Comparison of ENCODE assay signal across 22 cellular contexts in genomic region chr2:86446060-86446459, GRCh38. TPM values are rescaled to one million over a fixed set of nuclear protein-coding genes. Genes with fewer than 3 reads are reported as not detected.
DNase-seq lines count a peak whose midpoint lies in the region; ATAC-seq and TF ChIP-seq lines count a peak whose summit lies in the region.
"Had no signal": no experiment of that assay in that cellular context is flagged by ENCODE, and none has a peak within 500 bp of the region (broad histone marks: within the 10 kb centered on the region; RNA-seq: fewer than 3 reads in every experiment).

No MANE protein-coding gene starts in this region.

- H2AFZ ChIP-seq in Loucy (ENCODE audit: low read length), result no peak overlapping the region

- intact Hi-C loops in activated CD8-positive, alpha-beta T cell treated with anti-CD3 and anti-CD28 coated beads for 36 hours (cut with micrococcal nuclease), result no loop called here
- intact Hi-C loops in naive thymus-derived CD4-positive, alpha-beta T cell (cut with micrococcal nuclease), result loop anchor here in 1 of 2 donors (10.0 kb wide), 2 partner anchors 221 to 831 kb away; partner anchors contain the start of genes C2orf68 and USP39

- peaks cover 47% of the 10 kb centered on the region for H3K4me1 ChIP-seq in Loucy (ENCODE audit: insufficient read depth, low read length, poor library complexity, severe bottlenecking)
- peaks cover 56 to 59% of the 10 kb centered on the region in 2 donors for H3K4me1 ChIP-seq in naive thymus-derived CD4-positive, alpha-beta T cell (ENCODE audit: control insufficient read depth in 2 of 2, insufficient read depth in 2 of 2, low read length in 2 of 2)

- H3F3A ChIP-seq in Loucy (ENCODE audit: low read depth), result no peaks in the 10 kb centered on the region

- H3K9me2 ChIP-seq in Loucy (replicated peaks; ENCODE audit: low read depth, low read length), result no peaks in the 10 kb centered on the region

- H4K20me1 ChIP-seq in Loucy (ENCODE audit: insufficient read depth, low read length, poor library complexity, severe bottlenecking), result peaks cover 82% of the 10 kb centered on the region

- peak overlapping the region; percentile 96 for H3K4me3 ChIP-seq in Loucy (ENCODE audit: low read length, poor library complexity, severe bottlenecking)
- no peak overlapping the region for H3K4me3 ChIP-seq in naive thymus-derived CD4-positive, alpha-beta T cell (ENCODE audit: low read length)
- H3K4me3 ChIP-seq: SK-N-MC, upper lobe of right lung had no signal

- H3K4me2 ChIP-seq in Loucy (ENCODE audit: low read depth, low read length, poor library complexity, severe bottlenecking), result peak overlapping the region; percentile 97

- no peak for DNase-seq in activated CD8-positive, alpha-beta T cell treated with anti-CD3 and anti-CD28 coated beads for 36 hours
- no peak for DNase-seq in activated CD8-positive, alpha-beta T cell treated with anti-CD3 and anti-CD28 coated beads, Interleukin-2, amount 10 ng/mL, durations not matched to agents 7 days and 5 days
- DNase-seq in central memory CD8-positive, alpha-beta T cell (ENCODE audit: low spot score in 2 of 2), result no peak
- no peak for DNase-seq in naive thymus-derived CD4-positive, alpha-beta T cell
- DNase-seq in stimulated activated CD8-positive, alpha-beta memory T cell treated with anti-CD3 and anti-CD28 coated beads, Interleukin-4, amount 100 ng/mL, for 48 hours, result no peak
- no peak for DNase-seq in naive thymus-derived CD8-positive, alpha-beta T cell
- no peak for DNase-seq in AG08395 (ENCODE audit: low spot score)
- DNase-seq: activated CD4-positive, alpha-beta T cell treated with anti-CD3 and anti-CD28 coated beads, Interleukin-2, amount 10 ng/mL, durations not matched to agents 7 days and 5 days; activated gamma-delta T cell treated with Interleukin-2 at 50 U/mL for 16 hours; caudate nucleus; DMS53; GF-D8; glutamatergic neuron; Karpas-422; kidney glomerular epithelial cell; mesenchymal stem cell; NCI-H2029 treated with DMSO at 0.1 percent for 48 hours; NCI-H2227 treated with DMSO at 0.1 percent for 48 hours; T-helper 2 cell; upper lobe of right lung had no signal

- no peak for ATAC-seq in activated CD8-positive, alpha-beta T cell treated with anti-CD3 and anti-CD28 coated beads for 36 hours
- no peak for ATAC-seq in activated CD8-positive, alpha-beta T cell treated with anti-CD3 and anti-CD28 coated beads, Interleukin-2, amount 10 ng/mL, durations not matched to agents 7 days and 5 days
- ATAC-seq in central memory CD8-positive, alpha-beta T cell (replicated peaks; ENCODE audit: extremely low read depth, poor library complexity, severe bottlenecking), result no peak
- ATAC-seq in naive thymus-derived CD4-positive, alpha-beta T cell, result no peak
- ATAC-seq in naive thymus-derived CD8-positive, alpha-beta T cell, result no peak
- ATAC-seq: upper lobe of right lung had no signal

- H3K27me3 ChIP-seq in Loucy (ENCODE audit: insufficient read depth, low read length, poor library complexity, severe bottlenecking), result no peaks in the 10 kb centered on the region
- H3K27me3 ChIP-seq in naive thymus-derived CD4-positive, alpha-beta T cell (ENCODE audit: control insufficient read depth in 2 of 2, insufficient read depth in 2 of 2, low read length in 2 of 2), result no peaks in the 10 kb centered on the region
- H3K27me3 ChIP-seq: upper lobe of right lung had no signal

- peaks cover 93% of the 10 kb centered on the region for H3K79me2 ChIP-seq in Loucy (ENCODE audit: insufficient read depth, low read length)

- no peak overlapping the region for H3K27ac ChIP-seq in naive thymus-derived CD4-positive, alpha-beta T cell (ENCODE audit: low read depth, low read length)
- H3K27ac ChIP-seq: SK-N-MC, upper lobe of right lung had no signal

- no peaks in the 10 kb centered on the region for H3K9me3 ChIP-seq in Loucy (ENCODE audit: insufficient read depth, low read depth, low read length)
- no peaks in the 10 kb centered on the region for H3K9me3 ChIP-seq in naive thymus-derived CD4-positive, alpha-beta T cell (ENCODE audit: control insufficient read depth in 2 of 3, low read length in 3 of 3)
- H3K9me3 ChIP-seq: upper lobe of right lung had no signal

- CTCF ChIA-PET in activated CD8-positive, alpha-beta T cell treated with anti-CD3 and anti-CD28 coated beads for 36 hours (lab: Charles Lee), result interaction anchor here (1.4 kb wide), 1 partner anchor 20 kb away, joined by 4 read pairs; no protein-coding TSS in a partner anchor
- CTCF ChIA-PET in activated CD8-positive, alpha-beta T cell treated with anti-CD3 and anti-CD28 coated beads, Interleukin-2, amount 10 ng/mL, durations not matched to agents 7 days and 5 days (lab: Charles Lee), result no interaction called here
- CTCF ChIA-PET in naive thymus-derived CD4-positive, alpha-beta T cell (lab: Charles Lee), result interaction anchor here (0.8 kb wide), 1 partner anchor 42 kb away, joined by 4 read pairs; no protein-coding TSS in a partner anchor

- no peaks in the 10 kb centered on the region for H3K9me3 Mint-ChIP-seq in activated CD8-positive, alpha-beta T cell treated with anti-CD3 and anti-CD28 coated beads for 36 hours
- H3K9me3 Mint-ChIP-seq in activated CD8-positive, alpha-beta T cell treated with anti-CD3 and anti-CD28 coated beads, Interleukin-2, amount 10 ng/mL, durations not matched to agents 7 days and 5 days (ENCODE audit: insufficient read depth), result no peaks in the 10 kb centered on the region
- no peaks in the 10 kb centered on the region for H3K9me3 Mint-ChIP-seq in central memory CD8-positive, alpha-beta T cell
- H3K9me3 Mint-ChIP-seq in naive thymus-derived CD4-positive, alpha-beta T cell, result peaks cover 0 to 2% (median 0%) of the 10 kb centered on the region in 11 donors
- H3K9me3 Mint-ChIP-seq in naive thymus-derived CD8-positive, alpha-beta T cell, result peaks cover 0 to under 1% (median 0%) of the 10 kb centered on the region in 9 donors
- H3K9me3 Mint-ChIP-seq: activated CD4-positive, alpha-beta T cell treated with anti-CD3 and anti-CD28 coated beads, Interleukin-2, amount 10 ng/mL, durations not matched to agents 7 days and 5 days had no signal

- H3K4me3 Mint-ChIP-seq in activated CD8-positive, alpha-beta T cell treated with anti-CD3 and anti-CD28 coated beads for 36 hours, result no peak overlapping the region
- no peak overlapping the region for H3K4me3 Mint-ChIP-seq in activated CD8-positive, alpha-beta T cell treated with anti-CD3 and anti-CD28 coated beads, Interleukin-2, amount 10 ng/mL, durations not matched to agents 7 days and 5 days
- peak overlapping the region; percentile 5 for H3K4me3 Mint-ChIP-seq in central memory CD8-positive, alpha-beta T cell
- H3K4me3 Mint-ChIP-seq in naive thymus-derived CD4-positive, alpha-beta T cell, result peak overlapping the region in 6 of 10 donors; percentile 13 to 99 (median 93)
- peak overlapping the region in 2 of 10 donors; percentile 37 to 69 for H3K4me3 Mint-ChIP-seq in naive thymus-derived CD8-positive, alpha-beta T cell
- H3K4me3 Mint-ChIP-seq: activated CD4-positive, alpha-beta T cell treated with anti-CD3 and anti-CD28 coated beads, Interleukin-2, amount 10 ng/mL, durations not matched to agents 7 days and 5 days had no signal

- H3K4me1 Mint-ChIP-seq in activated CD8-positive, alpha-beta T cell treated with anti-CD3 and anti-CD28 coated beads for 36 hours (ENCODE audit: low read depth), result peaks cover 79% of the 10 kb centered on the region
- H3K4me1 Mint-ChIP-seq in activated CD8-positive, alpha-beta T cell treated with anti-CD3 and anti-CD28 coated beads, Interleukin-2, amount 10 ng/mL, durations not matched to agents 7 days and 5 days (ENCODE audit: low read depth), result peaks cover 57% of the 10 kb centered on the region
- peaks cover 82% of the 10 kb centered on the region for H3K4me1 Mint-ChIP-seq in central memory CD8-positive, alpha-beta T cell
- peaks cover 61 to 90% (median 83%) of the 10 kb centered on the region in 7 donors for H3K4me1 Mint-ChIP-seq in naive thymus-derived CD4-positive, alpha-beta T cell
- H3K4me1 Mint-ChIP-seq in naive thymus-derived CD8-positive, alpha-beta T cell, result peaks cover 51 to 89% (median 84%) of the 10 kb centered on the region in 4 donors

- H3K27me3 Mint-ChIP-seq in activated CD8-positive, alpha-beta T cell treated with anti-CD3 and anti-CD28 coated beads for 36 hours, result no peaks in the 10 kb centered on the region
- no peaks in the 10 kb centered on the region for H3K27me3 Mint-ChIP-seq in activated CD8-positive, alpha-beta T cell treated with anti-CD3 and anti-CD28 coated beads, Interleukin-2, amount 10 ng/mL, durations not matched to agents 7 days and 5 days (ENCODE audit: low read depth)
- no peaks in the 10 kb centered on the region for H3K27me3 Mint-ChIP-seq in central memory CD8-positive, alpha-beta T cell
- peaks cover 0 to 2% (median 0%) of the 10 kb centered on the region in 5 donors for H3K27me3 Mint-ChIP-seq in naive thymus-derived CD4-positive, alpha-beta T cell
- no peaks in the 10 kb centered on the region for H3K27me3 Mint-ChIP-seq in naive thymus-derived CD8-positive, alpha-beta T cell
- H3K27me3 Mint-ChIP-seq: activated CD4-positive, alpha-beta T cell treated with anti-CD3 and anti-CD28 coated beads, Interleukin-2, amount 10 ng/mL, durations not matched to agents 7 days and 5 days had no signal

- H3K36me3 Mint-ChIP-seq in activated CD8-positive, alpha-beta T cell treated with anti-CD3 and anti-CD28 coated beads for 36 hours (ENCODE audit: low read depth), result peaks cover 89% of the 10 kb centered on the region
- peaks cover 85% of the 10 kb centered on the region for H3K36me3 Mint-ChIP-seq in activated CD8-positive, alpha-beta T cell treated with anti-CD3 and anti-CD28 coated beads, Interleukin-2, amount 10 ng/mL, durations not matched to agents 7 days and 5 days (ENCODE audit: low read depth)
- peaks cover 63% of the 10 kb centered on the region for H3K36me3 Mint-ChIP-seq in central memory CD8-positive, alpha-beta T cell (ENCODE audit: insufficient read depth)
- peaks cover 20 to 72% (median 63%) of the 10 kb centered on the region in 5 donors for H3K36me3 Mint-ChIP-seq in naive thymus-derived CD4-positive, alpha-beta T cell
- H3K36me3 Mint-ChIP-seq in naive thymus-derived CD8-positive, alpha-beta T cell, result peaks cover 4 to 71% (median 26%) of the 10 kb centered on the region in 3 donors

- TF ChIP-seq CTCF in activated CD8-positive, alpha-beta T cell treated with anti-CD3 and anti-CD28 coated beads for 36 hours (IDR thresholded peaks at IDR 0.05), result no peak
- no peak for TF ChIP-seq CTCF in Loucy (conservative IDR thresholded peaks at IDR 0.05; ENCODE audit: low read length)

- POLR2A ChIA-PET in activated CD8-positive, alpha-beta T cell treated with anti-CD3 and anti-CD28 coated beads for 36 hours (lab: Charles Lee), result interaction anchor here (1.2 kb wide), 1 partner anchor 22 kb away, joined by 3 read pairs; no protein-coding TSS in a partner anchor
- POLR2A ChIA-PET in activated CD8-positive, alpha-beta T cell treated with anti-CD3 and anti-CD28 coated beads, Interleukin-2, amount 10 ng/mL, durations not matched to agents 7 days and 5 days (lab: Charles Lee), result interaction anchor here (0.6 kb wide), 1 partner anchor 238 kb away, joined by 3 read pairs; no protein-coding TSS in a partner anchor
- POLR2A ChIA-PET in naive thymus-derived CD4-positive, alpha-beta T cell (lab: Charles Lee), result no interaction called here
- POLR2A ChIA-PET in naive thymus-derived CD8-positive, alpha-beta T cell (lab: Charles Lee), result no interaction called here

- peak overlapping the region; percentile 13 for H3K27ac Mint-ChIP-seq in activated CD8-positive, alpha-beta T cell treated with anti-CD3 and anti-CD28 coated beads for 36 hours
- no peak overlapping the region for H3K27ac Mint-ChIP-seq in activated CD8-positive, alpha-beta T cell treated with anti-CD3 and anti-CD28 coated beads, Interleukin-2, amount 10 ng/mL, durations not matched to agents 7 days and 5 days
- no peak overlapping the region for H3K27ac Mint-ChIP-seq in central memory CD8-positive, alpha-beta T cell (ENCODE audit: low read depth)
- H3K27ac Mint-ChIP-seq in naive thymus-derived CD4-positive, alpha-beta T cell, result no peak overlapping the region
- H3K27ac Mint-ChIP-seq in naive thymus-derived CD8-positive, alpha-beta T cell, result peak overlapping the region in 2 of 10 donors; percentile 48 to 98
- H3K27ac Mint-ChIP-seq: activated CD4-positive, alpha-beta T cell treated with anti-CD3 and anti-CD28 coated beads, Interleukin-2, amount 10 ng/mL, durations not matched to agents 7 days and 5 days had no signal

- H3K9ac ChIP-seq in Loucy (ENCODE audit: low read depth, low read length, poor library complexity, severe bottlenecking), result no peak overlapping the region

- peaks cover 29% of the 10 kb centered on the region; the same call in 1 of the 2 replicates for H3K36me3 ChIP-seq in Loucy (ENCODE audit: insufficient read depth, low read length)
- H3K36me3 ChIP-seq in naive thymus-derived CD4-positive, alpha-beta T cell (ENCODE audit: control insufficient read depth in 2 of 3, insufficient read depth in 3 of 3, low read length in 3 of 3), result peaks cover 11 to 28% (median 24%) of the 10 kb centered on the region in 3 experiments

RNA-seq across cellular contexts. Expression of gene KDM3A, which starts 4.9 kb away (rescaled TPM):
- total RNA-seq in activated CD8-positive, alpha-beta T cell treated with anti-CD3 and anti-CD28 coated beads for 36 hours, result 100 to 1,000 TPM; 107 to 114 TPM
- 10 to 100 TPM; 74.9 to 80.1 TPM for total RNA-seq in activated CD8-positive, alpha-beta T cell treated with anti-CD3 and anti-CD28 coated beads, Interleukin-2, amount 10 ng/mL, durations not matched to agents 7 days and 5 days
- 100 to 1,000 TPM; 132 to 191 (median 169) TPM for total RNA-seq in naive thymus-derived CD4-positive, alpha-beta T cell
- 10 to 100 TPM; 17.7 to 50.7 TPM for polyA plus RNA-seq in naive thymus-derived CD4-positive, alpha-beta T cell
- total RNA-seq in naive thymus-derived CD8-positive, alpha-beta T cell, result 100 to 1,000 TPM; 187 to 194 TPM
- 10 to 100 TPM; 12.6 to 30.4 (median 17.5) TPM for polyA plus RNA-seq in naive thymus-derived CD8-positive, alpha-beta T cell

Comparison
In these comparisons a context has a peak if more than half of its experiments do, and no peak if none do; other contexts are left out.
1. H3K4me3 Mint-ChIP-seq: peak in central memory CD8-positive, alpha-beta T cell (single experiment) and naive thymus-derived CD4-positive, alpha-beta T cell (6 of 10); none in activated CD8-positive, alpha-beta T cell treated with anti-CD3 and anti-CD28 coated beads for 36 hours (single experiment) and activated CD8-positive, alpha-beta T cell treated with anti-CD3 and anti-CD28 coated beads, Interleukin-2, amount 10 ng/mL, durations not matched to agents 7 days and 5 days (single experiment).
2. POLR2A ChIA-PET loops: an anchor here in activated CD8-positive, alpha-beta T cell treated with anti-CD3 and anti-CD28 coated beads for 36 hours (1.2 kb wide) and activated CD8-positive, alpha-beta T cell treated with anti-CD3 and anti-CD28 coated beads, Interleukin-2, amount 10 ng/mL, durations not matched to agents 7 days and 5 days (0.6 kb wide); none called in naive thymus-derived CD4-positive, alpha-beta T cell and naive thymus-derived CD8-positive, alpha-beta T cell.